In the genomic region with DNA sequence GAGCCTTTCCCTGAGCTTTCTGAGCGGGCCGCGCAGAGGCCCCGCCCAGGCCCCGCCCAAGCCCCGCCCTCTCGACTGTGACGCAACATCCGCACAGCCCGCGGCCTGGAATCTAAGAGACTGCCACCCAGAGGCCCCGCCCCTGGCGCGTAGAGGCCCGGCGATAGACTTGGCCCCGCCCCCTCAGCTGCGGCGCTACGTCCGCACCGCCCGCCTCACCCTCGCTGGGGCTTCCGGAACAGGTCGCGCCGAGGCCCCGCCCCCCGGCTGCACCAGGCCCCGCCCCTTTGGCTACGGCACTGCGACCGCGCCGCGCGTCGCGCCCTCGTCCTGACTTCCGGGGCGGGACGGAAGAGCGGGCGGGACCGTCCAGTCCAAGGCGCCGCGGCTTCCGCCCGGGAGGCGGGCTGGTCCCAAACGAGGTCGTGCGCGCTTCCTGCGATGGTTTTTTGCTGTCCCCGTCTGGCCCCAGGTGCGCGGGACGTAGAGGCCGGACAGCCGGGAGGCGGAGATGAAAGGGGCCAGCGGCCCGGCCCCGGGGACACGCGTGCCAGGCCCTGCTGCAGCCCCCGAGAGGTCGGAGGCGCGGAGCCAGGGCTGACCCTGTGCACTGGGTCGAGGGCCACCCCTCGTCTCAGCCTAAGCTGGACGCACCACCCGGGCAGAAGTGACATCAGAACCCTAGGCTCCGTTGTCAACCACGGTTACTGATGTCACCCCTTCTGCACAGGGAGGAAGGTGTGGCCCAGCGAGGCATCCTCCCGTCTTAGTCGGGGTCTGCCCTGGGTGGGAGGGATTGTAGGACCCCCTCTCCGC, we compare ENCODE assay signal across 8 cellular contexts. TPM values are rescaled to one million over a fixed set of nuclear protein-coding genes. Genes with fewer than 3 reads are reported as not detected.
A peak's percentile ranks its signal among the peaks of the same experiment; 100 is the strongest.
DNase-seq lines count a peak whose midpoint lies in the region; ATAC-seq and TF ChIP-seq lines count a peak whose summit lies in the region.

No MANE protein-coding gene starts in this region.

- POLR2A ChIA-PET in activated naive CD8-positive, alpha-beta T cell treated with anti-CD3 and anti-CD28 coated beads, Interleukin-2, amount 10 ng/mL, durations not matched to agents 7 days and 5 days (lab: Charles Lee) = interaction anchor here (0.6 to 3.1 kb wide), 17 partner anchors 9 to 300 kb away, joined by 3 to 28 read pairs (median 5); a partner anchor contains a TSS

- no peaks in the 10 kb centered on the region for H3K27me3 ChIP-seq in ovary
- no peaks in the 10 kb centered on the region for H3K27me3 ChIP-seq in thymus (ENCODE audit: control insufficient read depth, insufficient read depth)

- TF ChIP-seq CTCF in NB4 (IDR thresholded peaks at IDR 0.05; ENCODE audit: low read depth, low read length) = no peak
- TF ChIP-seq CTCF in ovary (IDR thresholded peaks at IDR 0.05) = peak in 2 of 3 donors; percentile 10 to 42

- H3K36me3 ChIP-seq in ovary (no peaks in the 10 kb centered on the region), thymus (ENCODE audit: control insufficient read depth, insufficient read depth) (no peaks in the 10 kb centered on the region)

- no peaks in the 10 kb centered on the region for H3K9me3 ChIP-seq in ovary
- H3K9me3 ChIP-seq in thymus (ENCODE audit: control insufficient read depth) = no peaks in the 10 kb centered on the region

- TF ChIP-seq EP300 in ovary (IDR thresholded peaks at IDR 0.05) = no peak

- WGBS in ovary, 3 donors = 0 to 2% (median 1%) methylated on average over 18 to 84 of the region's 84 CpGs
- under 1% methylated on average over 84 of the region's 84 CpGs for WGBS in thymus

- peaks cover 10% of the 10 kb centered on the region for H3K4me1 ChIP-seq in ovary (ENCODE audit: insufficient read depth)
- peaks cover 7% of the 10 kb centered on the region for H3K4me1 ChIP-seq in thymus (ENCODE audit: control insufficient read depth, insufficient read depth, low read length)

- no peaks in the 10 kb centered on the region for H3K9me3 Mint-ChIP-seq in activated naive CD8-positive, alpha-beta T cell treated with anti-CD3 and anti-CD28 coated beads, Interleukin-2, amount 10 ng/mL, durations not matched to agents 7 days and 5 days

- intact Hi-C loops in head of caudate nucleus (cut with DNase I) = no loop called here
- intact Hi-C loops in ovary (cut with DNase I) = no loop called here

- DNase-seq in NB4 (ENCODE audit: low read depth) (peak; percentile 97), SKM-1 treated with dmso at 0.1 percent for 144 hours (lab: John Stamatoyannopoulos, UW; ENCODE audit: unreplicated experiment) (peak; percentile 92), head of caudate nucleus (peak; percentile 99 to 100 (median 100)), ovary (peak; percentile 100)
- peak; percentile 100 for DNase-seq in activated naive CD8-positive, alpha-beta T cell treated with anti-CD3 and anti-CD28 coated beads, Interleukin-2, amount 10 ng/mL, durations not matched to agents 7 days and 5 days

- H3K4me3 ChIP-seq in NB4 (ENCODE audit: low read depth, low read length) = peak overlapping the region; percentile 77
- H3K4me3 ChIP-seq in ovary = peak overlapping the region; percentile 92
- peak overlapping the region; percentile 71 for H3K4me3 ChIP-seq in thymus (ENCODE audit: low read length)

- TF ChIP-seq POLR2A in GM10847 (IDR thresholded peaks at IDR 0.05; ENCODE audit: extremely low read depth, insufficient read length) (peak; percentile 83), NB4 (IDR thresholded peaks at IDR 0.05; ENCODE audit: extremely low read depth, insufficient read length) (peak; percentile 87), ovary (IDR thresholded peaks at IDR 0.05) (peak; percentile 99)

- peak overlapping the region; percentile 88 for H3K4me3 Mint-ChIP-seq in activated naive CD8-positive, alpha-beta T cell treated with anti-CD3 and anti-CD28 coated beads, Interleukin-2, amount 10 ng/mL, durations not matched to agents 7 days and 5 days

- H3K27ac ChIP-seq in ovary = peak overlapping the region; percentile 83
- peak overlapping the region; percentile 86 for H3K27ac ChIP-seq in thymus (ENCODE audit: low read depth)

- peak overlapping the region; percentile 92 for H3K27ac Mint-ChIP-seq in activated naive CD8-positive, alpha-beta T cell treated with anti-CD3 and anti-CD28 coated beads, Interleukin-2, amount 10 ng/mL, durations not matched to agents 7 days and 5 days

- peaks cover 16% of the 10 kb centered on the region for H3K4me1 Mint-ChIP-seq in activated naive CD8-positive, alpha-beta T cell treated with anti-CD3 and anti-CD28 coated beads, Interleukin-2, amount 10 ng/mL, durations not matched to agents 7 days and 5 days

- H3K36me3 Mint-ChIP-seq in activated naive CD8-positive, alpha-beta T cell treated with anti-CD3 and anti-CD28 coated beads, Interleukin-2, amount 10 ng/mL, durations not matched to agents 7 days and 5 days = no peaks in the 10 kb centered on the region

- ATAC-seq in HG02571 (IDR thresholded peaks at IDR 0.05; ENCODE audit: unreplicated experiment) = peak; percentile 92
- ATAC-seq in activated naive CD8-positive, alpha-beta T cell treated with anti-CD3 and anti-CD28 coated beads, Interleukin-2, amount 10 ng/mL, durations not matched to agents 7 days and 5 days (ENCODE audit: low read depth) = peak; percentile 92

- H3K27me3 Mint-ChIP-seq in activated naive CD8-positive, alpha-beta T cell treated with anti-CD3 and anti-CD28 coated beads, Interleukin-2, amount 10 ng/mL, durations not matched to agents 7 days and 5 days = no peaks in the 10 kb centered on the region

RNA-seq across cellular contexts. Expression of a gene that starts 59.0 kb away (rescaled TPM):
- not detected for total RNA-seq in activated naive CD8-positive, alpha-beta T cell treated with anti-CD3 and anti-CD28 coated beads, Interleukin-2, amount 10 ng/mL, durations not matched to agents 7 days and 5 days
- 1 to 10 TPM in 1 of 7 donors, under 1 TPM in 3, not detected in 3; 0.22 to 2.5 (median 0.59) TPM for total RNA-seq in ovary
- polyA plus RNA-seq in ovary (not detected), thymus (0.96 TPM)

Comparison
In these comparisons a context has a peak if more than half of its experiments do, and no peak if none do; other contexts are left out.
1. Peak in every context shown above with its lines: DNase-seq, ATAC-seq, H3K4me3 ChIP-seq and H3K27ac ChIP-seq.